In genomic region chr12:57729321-57729844, GRCh38 we compare ENCODE assay signal across 27 cellular contexts. TPM values are rescaled to one million over a fixed set of nuclear protein-coding genes. Genes with fewer than 3 reads are reported as not detected.
DNase-seq lines count a peak whose midpoint lies in the region; TF ChIP-seq lines count a peak whose summit lies in the region.
"Had no signal": no experiment of that assay in that cellular context is flagged by ENCODE, and none has a peak within 500 bp of the region (broad histone marks: within the 10 kb centered on the region; RNA-seq: fewer than 3 reads in every experiment).

No MANE protein-coding gene starts in this region.

- H3K9ac ChIP-seq in H9 (ENCODE audit: extremely low read depth, insufficient read length, low read length) = no peak overlapping the region
- H3K9ac ChIP-seq: parathyroid adenoma had no signal

- H3K27me3 Mint-ChIP-seq in H9 (ENCODE audit: low read depth) = peaks cover 97% of the 10 kb centered on the region
- H3K27me3 Mint-ChIP-seq: natural killer cell treated with Interleukin-12 subunit alpha and Interleukin-12 subunit beta and Interleukin-15 and Interleukin-18, amount 100 ng/mL, for 72 hours had no signal

- no peak overlapping the region for H3K23ac ChIP-seq in H9 (ENCODE audit: insufficient read length, low read depth, low read length)

- WGBS in H9 (ENCODE audit: extremely low coverage, insufficient read length, low lambda C conversion rate) = no CpG with 5 or more reads among the region's 5 CpGs
- WGBS in tibial nerve, 2 donors = 47 to 51% methylated on average over 5 of the region's 5 CpGs

- H3K18ac ChIP-seq in H9 (ENCODE audit: insufficient read length, low read depth, low read length) = no peak overlapping the region

- H2BK20ac ChIP-seq in H9 (ENCODE audit: low read depth, low read length, poor library complexity, severe bottlenecking) = no peak overlapping the region

- H3K27ac Mint-ChIP-seq in H9 = no peak overlapping the region
- H3K27ac Mint-ChIP-seq: natural killer cell treated with Interleukin-12 subunit alpha and Interleukin-12 subunit beta and Interleukin-15 and Interleukin-18, amount 100 ng/mL, for 72 hours; T-helper 1 cell treated with Interleukin-12 subunit alpha and Interleukin-12 subunit beta and Interleukin-4 antibody, amounts not matched to agents 30 μg/mL and 1 μg/mL, for 36 hours had no signal

- peaks cover 23% of the 10 kb centered on the region for H3K4me1 ChIP-seq in left ventricle myocardium inferior
- peaks cover 0 to 25% of the 10 kb centered on the region in 2 donors for H3K4me1 ChIP-seq in right atrium auricular region
- no peaks in the 10 kb centered on the region; the same call in 1 of the 2 replicates for H3K4me1 ChIP-seq in H9 (ENCODE audit: insufficient read depth, low read length)
- peaks cover 0 to 19% (median 0%) of the 10 kb centered on the region in 4 donors for H3K4me1 ChIP-seq in tibial nerve
- H3K4me1 ChIP-seq: uterus had no signal

- no peak overlapping the region for H2BK120ac ChIP-seq in H9 (ENCODE audit: low read depth, low read length, poor library complexity, severe bottlenecking)

- no peak overlapping the region for H3K56ac ChIP-seq in H9 (ENCODE audit: insufficient read length, low read depth, low read length)

- no peak overlapping the region for H4K5ac ChIP-seq in H9 (ENCODE audit: insufficient read length, low read depth, low read length)

- H3K27ac ChIP-seq in left ventricle myocardium inferior (replicated peaks) (peak overlapping the region; percentile 12), right atrium auricular region (no peak overlapping the region), H9 (ENCODE audit: insufficient read length, low read depth, low read length) (no peak overlapping the region), tibial nerve (no peak overlapping the region)
- H3K27ac ChIP-seq: gastroesophageal sphincter, hepatocyte, parathyroid adenoma, testis, uterus had no signal

- no peaks in the 10 kb centered on the region; a peak in 1 of 5 replicates for H3K9me3 Mint-ChIP-seq in H9
- H3K9me3 Mint-ChIP-seq: natural killer cell treated with Interleukin-12 subunit alpha and Interleukin-12 subunit beta and Interleukin-15 and Interleukin-18, amount 100 ng/mL, for 72 hours; T-helper 1 cell treated with Interleukin-12 subunit alpha and Interleukin-12 subunit beta and Interleukin-4 antibody, amounts not matched to agents 30 μg/mL and 1 μg/mL, for 36 hours had no signal

- H3K79me2 ChIP-seq in H9 (ENCODE audit: insufficient read depth, low read length) = no peaks in the 10 kb centered on the region
- H3K79me2 ChIP-seq: hepatocyte, parathyroid adenoma had no signal

- H4K20me1 ChIP-seq in H9 (ENCODE audit: control insufficient read depth, insufficient read depth, insufficient read length) = no peaks in the 10 kb centered on the region

- DNase-seq in left ventricle myocardium inferior (no peak), right atrium auricular region (ENCODE audit: low spot score) (no peak), H9 (peak; percentile 13), mesenteric fat pad (ENCODE audit: low spot score) (peak; percentile 64), tibial nerve (ENCODE audit: low spot score in 2 of 2) (no peak), hepatic stellate cell (ENCODE audit: low spot score) (no peak), anterior cingulate cortex (lab: John Stamatoyannopoulos, UW) (no peak)
- DNase-seq: ACHN; activated CD4-positive, alpha-beta T cell treated with anti-CD3 and anti-CD28 coated beads, Interleukin-2, amount 50 U/mL, for 48 hours; activated gamma-delta T cell treated with Interleukin-2 at 50 U/mL for 16 hours; Karpas-422; left cardiac atrium; NCI-H1417 treated with DMSO at 0.1 percent for 48 hours; NCI-H2081 treated with DMSO at 0.1 percent for 48 hours; NCI-H2227 treated with DMSO at 0.1 percent for 48 hours; NCI-H526; PC-3; right cardiac atrium; stimulated activated naive CD4-positive, alpha-beta T cell treated with Interleukin-2 at 50 U/mL for 16 hours; testis had no signal

- H3K36me3 ChIP-seq in left ventricle myocardium inferior (no peaks in the 10 kb centered on the region), right atrium auricular region (no peaks in the 10 kb centered on the region), tibial nerve (no peaks in the 10 kb centered on the region)
- H3K36me3 ChIP-seq: gastroesophageal sphincter, uterus had no signal

- no peak for TF ChIP-seq POLR2A in tibial nerve (IDR thresholded peaks at IDR 0.05)

- no peak overlapping the region for H4K91ac ChIP-seq in H9 (ENCODE audit: insufficient read length, low read depth, low read length)

- H3T11ph ChIP-seq in H9 (ENCODE audit: low read length) = no peak overlapping the region

- no peak overlapping the region for H2AFZ ChIP-seq in H9 (ENCODE audit: low read length)
- H2AFZ ChIP-seq: hepatocyte, parathyroid adenoma had no signal

- no peak overlapping the region for H2BK12ac ChIP-seq in H9 (ENCODE audit: insufficient read length, low read depth, low read length)

- no peak for TF ChIP-seq CTCF in left ventricle myocardium inferior (IDR thresholded peaks at IDR 0.05; ENCODE audit: borderline replicate concordance)
- TF ChIP-seq CTCF in right atrium auricular region (IDR thresholded peaks at IDR 0.05) = no peak
- TF ChIP-seq CTCF in H9 (conservative IDR thresholded peaks at IDR 0.05) = no peak
- no peak for TF ChIP-seq CTCF in tibial nerve (IDR thresholded peaks at IDR 0.05)

- no peak overlapping the region for H3K4me2 ChIP-seq in H9 (ENCODE audit: insufficient read depth, insufficient read length, low read length)
- H3K4me2 ChIP-seq: hepatocyte, smooth muscle cell had no signal

- H3K4me1 Mint-ChIP-seq in H9 = peaks cover 10 to 17% of the 10 kb centered on the region in 2 experiments

- H3K4ac ChIP-seq in H9 (ENCODE audit: low read depth, low read length) = no peak overlapping the region

- H3K9me3 ChIP-seq in left ventricle myocardium inferior (replicated peaks) = no peaks in the 10 kb centered on the region
- H3K9me3 ChIP-seq in right atrium auricular region = no peaks in the 10 kb centered on the region
- H3K9me3 ChIP-seq in H9 (ENCODE audit: control insufficient read depth, low read depth, low read length) = no peaks in the 10 kb centered on the region
- H3K9me3 ChIP-seq in tibial nerve = no peaks in the 10 kb centered on the region
- H3K9me3 ChIP-seq: gastroesophageal sphincter, testis, uterus had no signal

- H3K4me3 Mint-ChIP-seq in H9 = no peak overlapping the region; a peak in 1 of 5 replicates
- H3K4me3 Mint-ChIP-seq: natural killer cell treated with Interleukin-12 subunit alpha and Interleukin-12 subunit beta and Interleukin-15 and Interleukin-18, amount 100 ng/mL, for 72 hours; T-helper 1 cell treated with Interleukin-12 subunit alpha and Interleukin-12 subunit beta and Interleukin-4 antibody, amounts not matched to agents 30 μg/mL and 1 μg/mL, for 36 hours had no signal

- no peaks in the 10 kb centered on the region for H3K79me1 ChIP-seq in H9 (ENCODE audit: insufficient read depth, low read depth, low read length, poor library complexity, severe bottlenecking)

- no peak overlapping the region for H2BK5ac ChIP-seq in H9 (ENCODE audit: insufficient read length, low read length)

- peaks cover 14% of the 10 kb centered on the region for H3K23me2 ChIP-seq in H9 (ENCODE audit: insufficient read length, low read depth, low read length, poor library complexity, severe bottlenecking)

- H2BK15ac ChIP-seq in H9 (ENCODE audit: low read depth, low read length) = no peak overlapping the region

- no peak overlapping the region for H3K4me3 ChIP-seq in left ventricle myocardium inferior
- no peak overlapping the region for H3K4me3 ChIP-seq in right atrium auricular region
- no peak overlapping the region for H3K4me3 ChIP-seq in tibial nerve
- H3K4me3 ChIP-seq: gastroesophageal sphincter, hepatocyte, smooth muscle cell, testis, uterus had no signal

- peaks cover 79% of the 10 kb centered on the region for H3K27me3 ChIP-seq in left ventricle myocardium inferior (ENCODE audit: low read depth)
- H3K27me3 ChIP-seq in right atrium auricular region = no peaks in the 10 kb centered on the region
- H3K27me3 ChIP-seq in H9 (ENCODE audit: insufficient read depth, low read length) = peaks cover 30% of the 10 kb centered on the region; the same call in 1 of the 2 replicates
- peaks cover 0 to 22% of the 10 kb centered on the region in 2 donors for H3K27me3 ChIP-seq in tibial nerve
- H3K27me3 ChIP-seq: testis, uterus had no signal

- no peak overlapping the region for H2AK5ac ChIP-seq in H9 (ENCODE audit: insufficient read length, low read length)

- H3K36me3 Mint-ChIP-seq in H9 (ENCODE audit: insufficient read depth in 1 of 3, low read depth in 3 of 3) = peaks cover 0 to 2% (median 0%) of the 10 kb centered on the region in 3 experiments; a peak in 1 of 7 replicates

- H4K8ac ChIP-seq in H9 (replicated peaks; ENCODE audit: insufficient read length, low read depth, low read length) = no peak overlapping the region

- no peak for TF ChIP-seq EP300 in tibial nerve (IDR thresholded peaks at IDR 0.05)

- intact Hi-C loops in left ventricle myocardium inferior (cut with micrococcal nuclease) = no loop called here

- no peak overlapping the region for H3K14ac ChIP-seq in H9 (ENCODE audit: insufficient read depth, low read length)

RNA-seq across cellular contexts. Expression of gene AGAP2, which starts 9.2 kb away (rescaled TPM):
- total RNA-seq in left ventricle myocardium inferior = 6.5 TPM
- 1 to 10 TPM in 1 of 2 donors, under 1 TPM in 1; 0.75 to 4.8 TPM for total RNA-seq in right atrium auricular region
- total RNA-seq in H9 (2021) = 4.6 and 5.3 TPM in 2 replicates
- total RNA-seq in mesenteric fat pad = 2.1 TPM
- total RNA-seq in tibial nerve = 1 to 10 TPM; 1.1 to 5.7 (median 2.5) TPM
- total RNA-seq: smooth muscle cell had no signal

RNA-seq across cellular contexts. Expression of gene TSPAN31, which starts 15.5 kb away (rescaled TPM):
- 27.2 TPM for total RNA-seq in left ventricle myocardium inferior
- total RNA-seq in right atrium auricular region = 10 to 100 TPM; 50.3 to 59.6 TPM
- 18.8 and 20.0 TPM in 2 replicates for total RNA-seq in H9 (2021)
- total RNA-seq in mesenteric fat pad = 35.0 TPM
- total RNA-seq in tibial nerve = 100 to 1,000 TPM in 1 of 4 donors, 10 to 100 TPM in 3; 47.1 to 115 (median 80.1) TPM

RNA-seq across cellular contexts. Expression of gene CDK4, which starts 22.7 kb away (rescaled TPM):
- 41.3 TPM for total RNA-seq in left ventricle myocardium inferior
- 10 to 100 TPM; 32.1 to 59.7 TPM for total RNA-seq in right atrium auricular region
- total RNA-seq in H9 (2021) = 217 and 218 TPM in 2 replicates
- 87.0 TPM for total RNA-seq in mesenteric fat pad
- 100 to 1,000 TPM in 2 of 4 donors, 10 to 100 TPM in 2; 79.1 to 156 (median 99.0) TPM for total RNA-seq in tibial nerve

RNA-seq across cellular contexts. Expression of gene MARCHF9, which starts 25.5 kb away (rescaled TPM):
- total RNA-seq in left ventricle myocardium inferior = 13.8 TPM
- 10 to 100 TPM in 1 of 2 donors, 1 to 10 TPM in 1; 8.4 to 11.6 TPM for total RNA-seq in right atrium auricular region
- total RNA-seq in H9 (2021) = 20.5 and 20.9 TPM in 2 replicates
- 11.3 TPM for total RNA-seq in mesenteric fat pad
- total RNA-seq in tibial nerve = 10 to 100 TPM in 2 of 4 donors, 1 to 10 TPM in 2; 4.2 to 19.8 (median 10.4) TPM

RNA-seq across cellular contexts. Expression of gene OS9, which starts 35.5 kb away (rescaled TPM):
- total RNA-seq in left ventricle myocardium inferior (112 TPM), right atrium auricular region (100 to 1,000 TPM; 161 to 173 TPM), H9 (2021) (111 and 112 TPM in 2 replicates), mesenteric fat pad (251 TPM), tibial nerve (100 to 1,000 TPM; 185 to 288 (median 224) TPM)

Comparison
In these comparisons a context has a peak if more than half of its experiments do, and no peak if none do; other contexts are left out.
1. DNase-seq: peak in H9 (single experiment) and mesenteric fat pad (single experiment); none in left ventricle myocardium inferior (single experiment), right atrium auricular region (single experiment), tibial nerve (0 of 2), hepatic stellate cell (single experiment) and anterior cingulate cortex (0 of 58).